In the genomic region with DNA sequence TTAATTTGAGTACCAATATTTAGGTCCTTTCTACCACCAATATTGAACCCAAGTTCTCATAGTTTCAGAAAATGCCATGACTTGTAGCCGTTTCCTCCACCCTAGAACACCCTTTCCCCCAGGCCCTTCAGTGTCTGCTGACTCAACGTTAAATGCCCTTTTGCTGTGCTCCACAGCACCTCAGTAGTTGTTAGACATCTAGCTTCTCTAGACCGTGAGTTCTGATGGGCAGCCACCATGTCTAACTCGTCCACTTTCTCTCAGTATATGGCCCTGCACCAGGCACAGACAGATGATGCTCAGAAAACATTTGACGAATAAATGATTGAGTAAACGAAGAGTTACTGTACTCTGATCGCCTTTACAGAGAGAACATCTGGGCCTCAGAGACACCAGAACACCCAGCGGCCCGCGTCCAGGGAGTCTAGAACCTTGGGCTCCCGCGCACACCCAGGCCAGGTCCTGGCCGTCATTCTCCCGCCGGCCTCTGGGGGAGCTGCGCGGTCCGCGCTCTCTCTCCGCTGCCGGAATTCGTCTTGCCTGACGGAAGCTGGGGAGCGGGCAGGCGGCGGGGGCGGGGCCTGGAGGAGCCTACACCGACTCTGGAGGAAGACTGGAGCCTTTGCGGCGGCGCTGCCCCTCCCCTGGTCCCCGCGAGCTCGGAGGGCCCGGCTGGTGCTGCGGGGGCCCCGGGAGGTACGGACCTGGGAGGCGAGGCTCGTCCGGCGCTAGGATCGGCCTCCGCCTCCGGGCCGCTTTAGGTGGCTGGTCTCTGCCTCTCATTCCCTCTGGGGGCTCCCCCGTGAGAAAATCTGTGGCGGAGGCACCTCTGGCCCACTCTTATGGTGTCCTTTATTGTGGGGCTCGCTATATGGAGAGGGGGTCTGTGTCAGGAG, we compare ENCODE assay signal across 2 cellular contexts.
TF ChIP-seq lines count a peak whose summit lies in the region.

TSS of gene NKIRAS2 (plus strand) at position 582 of the 896 bp plus-strand sequence. CDS start 1,488 bp downstream, outside the sequence.

TF ChIP-seq in HEK293, 187 proteins besides CTCF, POLR2A, EP300 and RAD21 (continued from another document and continues in another):
- TF ChIP-seq ZSCAN16 (tag by site-specific recombination; IDR thresholded peaks at IDR 0.05) (no peak; the same call in 1 of the 2 replicates), SALL2 (tag by site-specific recombination; IDR thresholded peaks at IDR 0.05; ENCODE audit: borderline replicate concordance) (no peak), ZNF362 (tag by site-specific recombination; IDR thresholded peaks at IDR 0.05) (no peak), ZNF10 (tag by site-specific recombination; IDR thresholded peaks at IDR 0.05) (no peak; the same call in 1 of the 2 replicates), ZBTB7A (tag by site-specific recombination; IDR thresholded peaks at IDR 0.05; ENCODE audit: low read depth) (no peak), ZBTB10 (tag by site-specific recombination; IDR thresholded peaks at IDR 0.05) (peak; percentile 68; the same call in 1 of the 2 replicates), ZNF112 (tag by site-specific recombination; IDR thresholded peaks at IDR 0.05) (no peak), ZNF292 (tag by site-specific recombination; IDR thresholded peaks at IDR 0.05; ENCODE audit: borderline replicate concordance, low read depth) (no peak), ZNF324 (tag by site-specific recombination; IDR thresholded peaks at IDR 0.05) (0 out of 2 replicates have a peak, but pooled peaks have one; percentile 49), ZEB2 (tag by site-specific recombination; IDR thresholded peaks at IDR 0.05) (peak; percentile 84; the same call in 1 of the 2 replicates), ZNF585B (tag by site-specific recombination; IDR thresholded peaks at IDR 0.05) (no peak), ZNF658 (tag by site-specific recombination; IDR thresholded peaks at IDR 0.05) (no peak), ZNF600 (tag by site-specific recombination; IDR thresholded peaks at IDR 0.05) (no peak), ZNF560 (tag by site-specific recombination; IDR thresholded peaks at IDR 0.05; ENCODE audit: borderline replicate concordance) (no peak), KLF8 (tag by site-specific recombination; IDR thresholded peaks at IDR 0.05) (peak; percentile 82), SP7 (tag by site-specific recombination; IDR thresholded peaks at IDR 0.05) (0 out of 2 replicates have a peak, but pooled peaks have one; percentile 59), TRIM28 (IDR thresholded peaks at IDR 0.05; ENCODE audit: borderline replicate concordance, low read length) (no peak), ZBTB8A (tag by site-specific recombination; IDR thresholded peaks at IDR 0.05) (peak; percentile 52; the same call in 1 of the 2 replicates), REPIN1 (tag by site-specific recombination; IDR thresholded peaks at IDR 0.05; ENCODE audit: low read depth) (no peak), ZNF335 (tag by site-specific recombination; conservative IDR thresholded peaks at IDR 0.05) (peak; percentile 88), ZNF529 (tag by site-specific recombination; IDR thresholded peaks at IDR 0.05; ENCODE audit: insufficient replicate concordance) (no peak), ZNF843 (tag by site-specific recombination; IDR thresholded peaks at IDR 0.05) (0 out of 2 replicates have a peak, but pooled peaks have one; percentile 42), HOXA7 (CRISPR knock-in tag; IDR thresholded peaks at IDR 0.05; ENCODE audit: borderline replicate concordance) (no peak), WT1 (tag by site-specific recombination; IDR thresholded peaks at IDR 0.05) (no peak)
- TF ChIP-seq, protein P1, sequence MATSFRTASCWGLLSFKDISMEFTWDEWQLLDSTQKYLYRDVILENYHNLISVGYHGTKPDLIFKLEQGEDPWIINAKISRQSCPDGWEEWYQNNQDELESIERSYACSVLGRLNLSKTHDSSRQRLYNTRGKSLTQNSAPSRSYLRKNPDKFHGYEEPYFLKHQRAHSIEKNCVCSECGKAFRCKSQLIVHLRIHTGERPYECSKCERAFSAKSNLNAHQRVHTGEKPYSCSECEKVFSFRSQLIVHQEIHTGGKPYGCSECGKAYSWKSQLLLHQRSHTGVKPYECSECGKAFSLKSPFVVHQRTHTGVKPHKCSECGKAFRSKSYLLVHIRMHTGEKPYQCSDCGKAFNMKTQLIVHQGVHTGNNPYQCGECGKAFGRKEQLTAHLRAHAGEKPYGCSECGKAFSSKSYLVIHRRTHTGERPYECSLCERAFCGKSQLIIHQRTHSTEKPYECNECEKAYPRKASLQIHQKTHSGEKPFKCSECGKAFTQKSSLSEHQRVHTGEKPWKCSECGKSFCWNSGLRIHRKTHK (tag by site-specific recombination; IDR thresholded peaks at IDR 0.05), result no peak
- TF ChIP-seq, protein P2, sequence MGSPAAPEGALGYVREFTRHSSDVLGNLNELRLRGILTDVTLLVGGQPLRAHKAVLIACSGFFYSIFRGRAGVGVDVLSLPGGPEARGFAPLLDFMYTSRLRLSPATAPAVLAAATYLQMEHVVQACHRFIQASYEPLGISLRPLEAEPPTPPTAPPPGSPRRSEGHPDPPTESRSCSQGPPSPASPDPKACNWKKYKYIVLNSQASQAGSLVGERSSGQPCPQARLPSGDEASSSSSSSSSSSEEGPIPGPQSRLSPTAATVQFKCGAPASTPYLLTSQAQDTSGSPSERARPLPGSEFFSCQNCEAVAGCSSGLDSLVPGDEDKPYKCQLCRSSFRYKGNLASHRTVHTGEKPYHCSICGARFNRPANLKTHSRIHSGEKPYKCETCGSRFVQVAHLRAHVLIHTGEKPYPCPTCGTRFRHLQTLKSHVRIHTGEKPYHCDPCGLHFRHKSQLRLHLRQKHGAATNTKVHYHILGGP (tag by site-specific recombination; IDR thresholded peaks at IDR 0.05), result no peak

TF ChIP-seq in SK-N-SH, 30 proteins besides CTCF, POLR2A, EP300 and RAD21 (continued from another document):
- no peak for TF ChIP-seq REST (IDR thresholded peaks at IDR 0.05; ENCODE audit: low read depth, low read length)
- peak; percentile 85; the same call in 1 of the 2 replicates for TF ChIP-seq SIN3A (IDR thresholded peaks at IDR 0.05; ENCODE audit: borderline replicate concordance, low read depth, low read length)
- peak; percentile 79 for TF ChIP-seq POLR2AphosphoS5 (IDR thresholded peaks at IDR 0.05; ENCODE audit: low read depth, low read length)
- TF ChIP-seq ELF1 (IDR thresholded peaks at IDR 0.05), result peak; percentile 77
- TF ChIP-seq FOXM1 (IDR thresholded peaks at IDR 0.05; ENCODE audit: low read depth), result no peak
- TF ChIP-seq CHD2 (IDR thresholded peaks at IDR 0.05; ENCODE audit: low read length, partially characterized antibody), result peak; percentile 50
- 0 out of 2 replicates have a peak, but pooled peaks have one; percentile 35 for TF ChIP-seq NRF1 (IDR thresholded peaks at IDR 0.05; ENCODE audit: low read depth, low read length)
- no peak for TF ChIP-seq RFX5 (IDR thresholded peaks at IDR 0.05; ENCODE audit: low read length)
- peak; percentile 94 for TF ChIP-seq GABPA (IDR thresholded peaks at IDR 0.05; ENCODE audit: low read depth)
- TF ChIP-seq MXI1 (IDR thresholded peaks at IDR 0.05; ENCODE audit: low read depth, low read length), result peak; percentile 35; the same call in 1 of the 2 replicates
- peak; percentile 63; the same call in 1 of the 2 replicates for TF ChIP-seq YY1 (IDR thresholded peaks at IDR 0.05; ENCODE audit: low read depth)
- TF ChIP-seq, protein P3, sequence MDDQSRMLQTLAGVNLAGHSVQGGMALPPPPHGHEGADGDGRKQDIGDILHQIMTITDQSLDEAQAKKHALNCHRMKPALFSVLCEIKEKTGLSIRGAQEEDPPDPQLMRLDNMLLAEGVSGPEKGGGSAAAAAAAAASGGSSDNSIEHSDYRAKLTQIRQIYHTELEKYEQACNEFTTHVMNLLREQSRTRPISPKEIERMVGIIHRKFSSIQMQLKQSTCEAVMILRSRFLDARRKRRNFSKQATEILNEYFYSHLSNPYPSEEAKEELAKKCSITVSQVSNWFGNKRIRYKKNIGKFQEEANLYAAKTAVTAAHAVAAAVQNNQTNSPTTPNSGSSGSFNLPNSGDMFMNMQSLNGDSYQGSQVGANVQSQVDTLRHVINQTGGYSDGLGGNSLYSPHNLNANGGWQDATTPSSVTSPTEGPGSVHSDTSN (IDR thresholded peaks at IDR 0.05), result peak; percentile 17; the same call in 1 of the 2 replicates
